8 cellular contexts compared by ENCODE assay signal in the genomic region with DNA sequence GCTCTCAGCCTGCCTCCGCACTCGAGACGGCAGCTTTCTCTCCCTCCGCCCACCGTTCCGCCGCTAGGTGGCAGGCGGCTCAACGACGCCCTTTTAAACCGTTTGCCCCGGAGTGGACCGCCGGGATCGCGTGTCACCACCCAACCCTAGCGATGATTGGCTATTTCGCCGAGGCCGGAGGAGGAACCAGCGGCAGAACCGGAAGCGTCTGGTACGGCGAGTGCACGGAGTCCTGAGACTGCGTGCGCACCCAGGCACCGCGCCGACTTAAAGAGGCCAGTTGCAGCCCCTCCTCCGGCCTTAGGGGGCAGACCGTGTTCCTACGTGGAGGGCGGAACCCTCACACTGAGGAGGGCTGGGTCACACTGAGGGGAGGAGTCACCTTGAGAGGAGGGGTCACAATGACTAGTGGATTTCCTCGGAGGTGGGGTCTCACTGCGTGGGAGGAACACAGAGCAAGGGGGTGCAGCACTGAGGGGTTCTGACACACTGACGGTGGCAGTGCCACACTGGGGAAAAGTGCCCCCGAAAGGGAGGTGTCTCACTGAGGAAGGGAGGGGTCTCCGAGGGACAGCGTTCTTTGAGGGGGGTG. TPM values are rescaled to one million over a fixed set of nuclear protein-coding genes. Genes with fewer than 3 reads are reported as not detected.
A peak's percentile ranks its signal among the peaks of the same experiment; 100 is the strongest.
DNase-seq lines count a peak whose midpoint lies in the region; ATAC-seq and TF ChIP-seq lines count a peak whose summit lies in the region.

No MANE protein-coding gene starts in this region.

- H3K4me1 ChIP-seq in IMR-90 (ENCODE audit: control insufficient read depth, insufficient read depth, low read length), result peaks cover 5% of the 10 kb centered on the region
- H3K4me1 ChIP-seq in OCI-LY7 (ENCODE audit: insufficient read depth, low read length, poor library complexity, severe bottlenecking), result peaks cover 26% of the 10 kb centered on the region
- H3K4me1 ChIP-seq in mucosa of descending colon (ENCODE audit: low read depth), result peaks cover 22% of the 10 kb centered on the region

- intact Hi-C loops in IMR-90 (cut with micrococcal nuclease) (loop anchor here (1.0 to 10.0 kb wide), 5 partner anchors 53 to 487 kb away; a partner anchor contains a TSS), OCI-LY7 (cut with micrococcal nuclease; ENCODE audit: unreplicated experiment) (loop anchor here (1.0 to 10.0 kb wide), 4 partner anchors 45 to 529 kb away; a partner anchor contains a TSS), mucosa of descending colon (cut with DNase I, micrococcal nuclease) (no loop called here)

- H2BK120ac ChIP-seq in IMR-90 (ENCODE audit: low read depth, low read length), result peak overlapping the region; percentile 61

- peak overlapping the region; percentile 62 for H4K5ac ChIP-seq in IMR-90 (ENCODE audit: low read depth, low read length)

- in situ Hi-C loops in IMR-90 (cut with MboI; ENCODE audit: low sequenced_read_pairs), result no loop called here

- peaks cover 9 to 28% of the 10 kb centered on the region in 2 experiments; a peak in 3 of 4 replicates for H3K79me1 ChIP-seq in IMR-90 (ENCODE audit: low read depth in 1 of 2, low read length in 2 of 2)

- TF ChIP-seq RAD21 in IMR-90 (IDR thresholded peaks at IDR 0.05; ENCODE audit: low read length), result peak; percentile 62

- H3K79me2 ChIP-seq in OCI-LY7 (ENCODE audit: insufficient read depth, low read depth, low read length), result peaks cover 15% of the 10 kb centered on the region

- dilution Hi-C loops in IMR-90 (cut with HindIII; ENCODE audit: low sequenced_read_pairs, unreplicated experiment), result no loop called here

- H2AK5ac ChIP-seq in IMR-90 (ENCODE audit: low read depth, low read length), result 0 out of 2 replicates have a peak overlapping the region, but pooled peaks have one; percentile 10

- H3K9ac ChIP-seq in IMR-90 (ENCODE audit: low read depth, low read length), result peak overlapping the region; percentile 66

- no peaks in the 10 kb centered on the region for H3K27me3 ChIP-seq in IMR-90 (ENCODE audit: control insufficient read depth, insufficient read depth, low read length)

- H3K36me3 ChIP-seq in IMR-90 (ENCODE audit: control insufficient read depth, insufficient read depth, low read length) (peaks cover 16% of the 10 kb centered on the region; the same call in 1 of the 2 replicates), OCI-LY7 (ENCODE audit: insufficient read depth, low read length) (peaks cover 25% of the 10 kb centered on the region), mucosa of descending colon (ENCODE audit: low read depth) (peaks cover 8% of the 10 kb centered on the region)

- H3K9me1 ChIP-seq in IMR-90 (ENCODE audit: insufficient read depth, low read length), result peaks cover 6% of the 10 kb centered on the region; the same call in 1 of the 2 replicates

- ATAC-seq in GM21528 (IDR thresholded peaks at IDR 0.05; ENCODE audit: low FRiP score, unreplicated experiment) (peak; percentile 85), IMR-90 (ENCODE audit: low read depth) (peak; percentile 94), mucosa of descending colon (peak; percentile 92)

- peak overlapping the region; percentile 94 for H2AK9ac ChIP-seq in IMR-90 (replicated peaks; ENCODE audit: low read depth, low read length, poor library complexity)

- DNase-seq in DMS153 (lab: John Stamatoyannopoulos, UW), result peak; percentile 99
- peak; percentile 99 for DNase-seq in IMR-90
- DNase-seq in OCI-LY7 (ENCODE audit: low spot score), result peak; percentile 100
- peak; percentile 99 for DNase-seq in activated T-cell treated with anti-CD3 and anti-CD28 coated beads for 48 hours (ENCODE audit: low read depth)
- DNase-seq in epithelial cell of prostate (ENCODE audit: low read depth, low spot score), result peak; percentile 98
- DNase-seq in mucosa of descending colon, result peak; percentile 99 to 100 (median 99)
- peak; percentile 99 for DNase-seq in stimulated activated CD8-positive, alpha-beta memory T cell treated with anti-CD3 and anti-CD28 coated beads, Interleukin-4, amount 100 ng/mL, for 24 hours (ENCODE audit: low read depth)

- H2BK15ac ChIP-seq in IMR-90 (ENCODE audit: low read depth, low read length), result peak overlapping the region; percentile 64; the same call in 1 of the 3 replicates

- peak overlapping the region; percentile 82 for H3K4ac ChIP-seq in IMR-90 (ENCODE audit: low read depth, low read length)

- H3K4me3 ChIP-seq in IMR-90 (ENCODE audit: insufficient read depth, low read depth, low read length) (peak overlapping the region; percentile 53), OCI-LY7 (ENCODE audit: low read depth, low read length, poor library complexity, severe bottlenecking) (peak overlapping the region; percentile 90), mucosa of descending colon (peak overlapping the region; percentile 78)

- CTCF ChIA-PET in IMR-90 (lab: Yijun Ruan, JAX), result interaction anchor here (0.8 to 1.6 kb wide), 7 partner anchors 12 to 493 kb away, joined by 3 to 4 read pairs (median 3); a partner anchor contains a TSS
- CTCF ChIA-PET in OCI-LY7 (lab: Charles Lee; ENCODE audit: unreplicated experiment), result interaction anchor here (0.6 to 1.1 kb wide), 5 partner anchors 13 to 938 kb away, joined by 3 to 4 read pairs (median 3); a partner anchor contains a TSS

- H3K56ac ChIP-seq in IMR-90 (ENCODE audit: extremely low read depth, insufficient read depth, low read length), result no peak overlapping the region

- no peaks in the 10 kb centered on the region for H3K9me2 ChIP-seq in OCI-LY7 (ENCODE audit: insufficient read depth, low read length)

- H2BK5ac ChIP-seq in IMR-90 (ENCODE audit: low read depth, low read length, poor library complexity, severe bottlenecking), result peak overlapping the region; percentile 89

- H3K4me2 ChIP-seq in IMR-90 (ENCODE audit: low read depth, low read length) (peak overlapping the region; percentile 90), OCI-LY7 (ENCODE audit: low read length) (peak overlapping the region; percentile 95)

- WGBS in IMR-90 (ENCODE audit: extremely low coverage in 2 of 2, insufficient read length in 1 of 2), 2 experiments, result 0% methylated on average over 32 of the region's 41 CpGs; no CpG with 5 or more reads in 1 of the 2 experiments

- H3K14ac ChIP-seq in IMR-90 (replicated peaks; ENCODE audit: low read depth, low read length), result peak overlapping the region; percentile 90

- TF ChIP-seq CTCF in IMR-90 (conservative IDR thresholded peaks at IDR 0.05; ENCODE audit: low read depth, low read length) (peak; percentile 82), OCI-LY7 (conservative IDR thresholded peaks at IDR 0.05; ENCODE audit: low read length) (peak; percentile 90), mucosa of descending colon (IDR thresholded peaks at IDR 0.05) (peak; percentile 91)

- H4K8ac ChIP-seq in IMR-90 (ENCODE audit: low read depth in 2 of 2, low read length in 2 of 2), result peak overlapping the region; percentile 74 to 97

- peaks cover 8% of the 10 kb centered on the region; the same call in 1 of the 2 replicates for H4K20me1 ChIP-seq in IMR-90 (ENCODE audit: insufficient read depth, low read length)
- no peaks in the 10 kb centered on the region for H4K20me1 ChIP-seq in OCI-LY7 (ENCODE audit: insufficient read depth, low read length)

- POLR2A ChIA-PET in IMR-90 (lab: Charles Lee; ENCODE audit: unreplicated experiment), result interaction anchor here (0.6 kb wide), 1 partner anchor 648 kb away, joined by 4 read pairs; no protein-coding TSS in a partner anchor
- POLR2A ChIA-PET in OCI-LY7 (lab: Charles Lee), result interaction anchor here (0.5 to 1.7 kb wide), 7 partner anchors 28 to 616 kb away, joined by 3 to 7 read pairs (median 3); a partner anchor contains a TSS

- peak overlapping the region; percentile 75 for H3K27ac ChIP-seq in IMR-90 (ENCODE audit: insufficient read depth, low read length)
- H3K27ac ChIP-seq in OCI-LY7 (ENCODE audit: low read depth, low read length, poor library complexity, severe bottlenecking), result peak overlapping the region; percentile 79
- peak overlapping the region; percentile 77 for H3K27ac ChIP-seq in epithelial cell of prostate

- peak overlapping the region; percentile 97 for H2AFZ ChIP-seq in IMR-90 (replicated peaks; ENCODE audit: low read length, poor library complexity)
- peak overlapping the region; percentile 85; the same call in 1 of the 2 replicates for H2AFZ ChIP-seq in OCI-LY7 (ENCODE audit: low read length)

- H4K91ac ChIP-seq in IMR-90 (ENCODE audit: insufficient read depth, low read depth, low read length), result peak overlapping the region; percentile 58; the same call in 1 of the 2 replicates

- peak overlapping the region; percentile 40; the same call in 1 of the 2 replicates for H2BK20ac ChIP-seq in IMR-90 (ENCODE audit: low read depth, low read length)

- peak overlapping the region; percentile 87; the same call in 1 of the 2 replicates for H3K23ac ChIP-seq in IMR-90 (ENCODE audit: low read depth, low read length)

- no peaks in the 10 kb centered on the region for H3K9me3 ChIP-seq in IMR-90 (ENCODE audit: control insufficient read depth, insufficient read depth, low read length)
- H3K9me3 ChIP-seq in OCI-LY7 (ENCODE audit: low read length), result no peaks in the 10 kb centered on the region
- H3K9me3 ChIP-seq in mucosa of descending colon, result no peaks in the 10 kb centered on the region

- TF ChIP-seq POLR2A in IMR-90 (IDR thresholded peaks at IDR 0.05; ENCODE audit: low read depth, low read length), result peak; percentile 85

- no TSS peak for BruUV-seq in IMR-90 (replicated peaks; lab: Mats Ljungman, UMichigan)
- BruUV-seq in OCI-LY7 (replicated peaks; lab: Mats Ljungman, UMichigan), result no TSS peak

- H3K18ac ChIP-seq in IMR-90 (ENCODE audit: low read depth, low read length), result peak overlapping the region; percentile 70

RNA-seq across cellular contexts. Expression of a gene that starts 1.0 kb away (rescaled TPM):
- 3.1 and 3.4 TPM in 2 replicates for total RNA-seq in IMR-90 (2012; rRNA removed)
- 21.0 and 22.9 TPM in 2 replicates for polyA plus RNA-seq in IMR-90 (2012; rRNA removed)
- polyA plus RNA-seq in IMR-90 (2012; cell fraction: cytosol; rRNA removed), result 17.6 and 18.1 TPM in 2 replicates
- polyA plus RNA-seq in IMR-90 (2012; cell fraction: nucleus; rRNA removed; ENCODE audit: low replicate concordance), result 111 and 120 TPM in 2 replicates
- 15.0 and 18.3 TPM in 2 replicates for total RNA-seq in OCI-LY7 (2014; rRNA removed; shearing (Covaris generic))
- total RNA-seq in OCI-LY7 (2022), result 36.9 and 42.2 TPM in 2 replicates
- 10 to 100 TPM; 35.8 to 71.9 (median 41.8) TPM for total RNA-seq in mucosa of descending colon

RNA-seq across cellular contexts. Expression of a gene that starts 14.1 kb away (rescaled TPM):
- total RNA-seq in IMR-90 (2012; rRNA removed), result 0.36 TPM in 1 of 2 replicates, not detected in the other
- polyA plus RNA-seq in IMR-90 (2012; rRNA removed), result 0.09 and 0.58 TPM in 2 replicates
- polyA plus RNA-seq in IMR-90 (2012; cell fraction: cytosol; rRNA removed), result 0.06 and 0.46 TPM in 2 replicates
- polyA plus RNA-seq in IMR-90 (2012; cell fraction: nucleus; rRNA removed; ENCODE audit: low replicate concordance), result 5.8 and 7.9 TPM in 2 replicates
- total RNA-seq in OCI-LY7 (2014; rRNA removed; shearing (Covaris generic)), result 91.4 and 107 TPM in 2 replicates
- total RNA-seq in OCI-LY7 (2022), result 63.0 and 67.6 TPM in 2 replicates
- 1 to 10 TPM; 1.6 to 3.0 (median 1.6) TPM for total RNA-seq in mucosa of descending colon

RNA-seq across cellular contexts. Expression of a gene that starts 46.6 kb away (rescaled TPM):
- not detected in 2 replicates for total RNA-seq in IMR-90 (2012; rRNA removed)
- polyA plus RNA-seq in IMR-90 (2012; rRNA removed), result not detected in 2 replicates
- 0.27 TPM in 1 of 2 replicates, not detected in the other for polyA plus RNA-seq in IMR-90 (2012; cell fraction: cytosol; rRNA removed)
- polyA plus RNA-seq in IMR-90 (2012; cell fraction: nucleus; rRNA removed; ENCODE audit: low replicate concordance), result not detected in 2 replicates
- 176 and 210 TPM in 2 replicates for total RNA-seq in OCI-LY7 (2014; rRNA removed; shearing (Covaris generic))
- 93.0 and 121 TPM in 2 replicates for total RNA-seq in OCI-LY7 (2022)
- total RNA-seq in mucosa of descending colon, result 1 to 10 TPM; 1.2 to 3.3 (median 1.9) TPM

RNA-seq across cellular contexts. Expression of a gene that starts 53.7 kb away (rescaled TPM):
- total RNA-seq in IMR-90 (2012; rRNA removed) (13,690 and 21,707 TPM in 2 replicates), OCI-LY7 (2022) (4,033 and 12,624 TPM in 2 replicates), mucosa of descending colon (over 10,000 TPM in 2 of 3 donors, 1,000 to 10,000 TPM in 1; 9,213 to 30,268 (median 19,463) TPM)
- polyA plus RNA-seq in IMR-90 (2012; rRNA removed), result 39.7 and 88.0 TPM in 2 replicates
- polyA plus RNA-seq in IMR-90 (2012; cell fraction: cytosol; rRNA removed), result not detected in 2 replicates
- polyA plus RNA-seq in IMR-90 (2012; cell fraction: nucleus; rRNA removed; ENCODE audit: low replicate concordance), result not detected in 2 replicates
- total RNA-seq in OCI-LY7 (2014; rRNA removed; shearing (Covaris generic)), result 21,739 and 26,575 TPM in 2 replicates

RNA-seq across cellular contexts. Expression of a gene that starts 54.0 kb away (rescaled TPM):
- total RNA-seq in IMR-90 (2012; rRNA removed) (6.8 and 10.0 TPM in 2 replicates), OCI-LY7 (2022) (10.0 and 11.4 TPM in 2 replicates), mucosa of descending colon (10 to 100 TPM; 25.2 to 55.8 (median 35.8) TPM)
- 21.1 and 24.4 TPM in 2 replicates for polyA plus RNA-seq in IMR-90 (2012; rRNA removed)
- polyA plus RNA-seq in IMR-90 (2012; cell fraction: cytosol; rRNA removed), result 15.4 and 21.2 TPM in 2 replicates
- polyA plus RNA-seq in IMR-90 (2012; cell fraction: nucleus; rRNA removed; ENCODE audit: low replicate concordance), result 17.3 and 33.3 TPM in 2 replicates
- 16.5 and 20.3 TPM in 2 replicates for total RNA-seq in OCI-LY7 (2014; rRNA removed; shearing (Covaris generic))

Comparison
In these comparisons a context has a peak if more than half of its experiments do, and no peak if none do; other contexts are left out.
1. Peak in every context shown above with its lines: DNase-seq, ATAC-seq, H3K4me3 ChIP-seq and H3K27ac ChIP-seq.
2. RNA of a gene that starts 14.1 kb away (total RNA-seq): 63.0 to 107 TPM in OCI-LY7; 1.6 to 3.0 TPM in mucosa of descending colon and 0.36 TPM in IMR-90; every median in the first group is over 10 times any median in the second.
3. RNA of a gene that starts 46.6 kb away (total RNA-seq): 93.0 to 210 TPM in OCI-LY7; 1.2 to 3.3 TPM in mucosa of descending colon and not detected in IMR-90; every median in the first group is over 10 times any median in the second.
4. intact Hi-C loops: an anchor here in IMR-90 (1.0 to 10.0 kb wide) and OCI-LY7 (1.0 to 10.0 kb wide); none called in mucosa of descending colon.